10 cellular contexts compared by ENCODE assay signal in the genomic region with DNA sequence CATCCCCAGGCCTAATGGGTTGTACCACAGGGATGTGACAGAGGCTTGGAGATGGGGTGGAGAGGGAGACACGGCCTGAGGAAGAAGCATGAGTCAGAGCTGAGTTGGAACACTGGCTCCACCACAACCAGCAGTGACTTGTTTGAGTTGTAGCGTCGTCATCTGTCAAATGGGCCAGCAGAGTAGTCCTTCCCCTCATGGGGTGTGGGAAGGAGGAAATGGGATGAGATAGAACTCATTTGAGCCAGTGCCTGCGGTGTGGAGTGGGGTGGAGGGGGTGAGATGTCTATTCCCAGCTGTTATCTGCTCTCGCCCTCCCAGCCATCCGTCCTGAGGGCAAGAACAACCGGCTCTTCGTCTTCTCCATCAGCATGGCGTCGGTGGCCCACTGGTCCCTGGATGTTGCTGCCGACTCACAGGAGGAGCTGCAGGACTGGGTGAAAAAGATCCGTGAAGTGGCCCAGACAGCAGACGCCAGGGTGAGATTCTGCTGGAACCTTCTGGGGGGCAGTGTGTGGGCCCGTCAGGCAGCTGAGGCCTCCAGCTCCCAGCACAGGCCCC. TPM values are rescaled to one million over a fixed set of nuclear protein-coding genes. Genes with fewer than 3 reads are reported as not detected.
DNase-seq lines count a peak whose midpoint lies in the region; ATAC-seq, FAIRE-seq and TF ChIP-seq lines count a peak whose summit lies in the region.
"Had no signal": no experiment of that assay in that cellular context is flagged by ENCODE, and none has a peak within 500 bp of the region (broad histone marks: within the 10 kb centered on the region; RNA-seq: fewer than 3 reads in every experiment).

No MANE protein-coding gene starts in this region.

- H3K27ac ChIP-seq in osteoblast (ENCODE audit: low read depth, low read length): no peak overlapping the region
- H3K27ac ChIP-seq: lower lobe of right lung had no signal

- H3K9me3 ChIP-seq in osteoblast (ENCODE audit: low read depth, low read length): no peaks in the 10 kb centered on the region
- H3K9me3 ChIP-seq: lower lobe of right lung had no signal

- peak; percentile 57 for DNase-seq in GM03348 (ENCODE audit: low spot score)
- peak; percentile 70 for DNase-seq in RCC 7860 (ENCODE audit: low spot score)
- DNase-seq in choroid plexus epithelial cell (ENCODE audit: low read depth): peak; percentile 43
- peak; percentile 97 for DNase-seq in osteoblast (ENCODE audit: insufficient read length, low spot score, missing footprints)
- DNase-seq in HUDEP-2 (lab: John Stamatoyannopoulos, UW; ENCODE audit: unreplicated experiment in 76 of 76): no peak
- DNase-seq in NK-92 (lab: John Stamatoyannopoulos, UW; ENCODE audit: unreplicated experiment): no peak
- DNase-seq: activated CD4-positive, alpha-beta T cell treated with anti-CD3 and anti-CD28 coated beads, Interleukin-2, amount 50 U/mL, for 4 hours; lower lobe of right lung had no signal

- H3K4me3 ChIP-seq in choroid plexus epithelial cell (ENCODE audit: low read depth, low read length) (no peak overlapping the region), osteoblast (ENCODE audit: insufficient read depth, low read length) (no peak overlapping the region)
- H3K4me3 ChIP-seq: lower lobe of right lung had no signal

- H3K4me1 ChIP-seq in osteoblast (ENCODE audit: insufficient read depth, low read length): no peaks in the 10 kb centered on the region

- peaks cover 4% of the 10 kb centered on the region for H3K79me2 ChIP-seq in osteoblast (ENCODE audit: insufficient read depth, low read length)

- H3K36me3 ChIP-seq in osteoblast (ENCODE audit: insufficient read depth, low read length): peaks cover 82% of the 10 kb centered on the region

- FAIRE-seq in RCC 7860 (lab: Jason Lieb, UNC): peak; percentile 35

- ATAC-seq in GM21786 (IDR thresholded peaks at IDR 0.05; ENCODE audit: unreplicated experiment) (no peak), HG03520 (IDR thresholded peaks at IDR 0.05; ENCODE audit: unreplicated experiment) (no peak)
- ATAC-seq: lower lobe of right lung had no signal

- H2AFZ ChIP-seq in osteoblast (ENCODE audit: low read length): no peak overlapping the region

- H3K4me2 ChIP-seq in osteoblast (ENCODE audit: insufficient read depth, low read length): no peak overlapping the region

- peaks cover 9% of the 10 kb centered on the region for H4K20me1 ChIP-seq in osteoblast (ENCODE audit: insufficient read depth, low read length)

- TF ChIP-seq CTCF in choroid plexus epithelial cell (conservative IDR thresholded peaks at IDR 0.05; ENCODE audit: low read depth, low read length) (no peak), osteoblast (IDR thresholded peaks at IDR 0.05; ENCODE audit: extremely low read depth, low read depth, low read length) (no peak)

- no peaks in the 10 kb centered on the region for H3K27me3 ChIP-seq in osteoblast (ENCODE audit: insufficient read depth, low read length)

RNA-seq across cellular contexts. Expression of a gene that starts 32.5 kb away (rescaled TPM):
- 72.4 and 73.7 TPM in 2 replicates for total RNA-seq in osteoblast

Comparison
In these comparisons a context has a peak if more than half of its experiments do, and no peak if none do; other contexts are left out.
1. DNase-seq: peak in GM03348 (single experiment), RCC 7860 (single experiment), choroid plexus epithelial cell (single experiment) and osteoblast (single experiment); none in HUDEP-2 (0 of 76) and NK-92 (single experiment).